Comparison of ENCODE assay signal across 22 cellular contexts in genomic region chr3:97974996-97975395, GRCh38.
"Had no signal": no experiment of that assay in that cellular context is flagged by ENCODE, and none has a peak within 500 bp of the region (broad histone marks: within the 10 kb centered on the region; RNA-seq: fewer than 3 reads in every experiment).

No MANE protein-coding gene starts in this region.

- DNase-seq: activated CD4-positive, alpha-beta T cell treated with anti-CD3 and anti-CD28 coated beads, Interleukin-2, amount 10 ng/mL, durations not matched to agents 7 days and 5 days; activated CD4-positive, CD25-positive, alpha-beta regulatory T cell; activated gamma-delta T cell; activated naive CD8-positive, alpha-beta T cell treated with anti-CD3 and anti-CD28 coated beads for 36 hours; activated T-cell treated with anti-CD3 and anti-CD28 coated beads, Interleukin-2, amount 50 U/mL, for 4 hours; anterior cingulate cortex; brain microvascular endothelial cell; cortex of kidney; effector CD8-positive, alpha-beta T cell; foreskin fibroblast; hypothalamus; kidney; left lung; naive B cell; occipital lobe; stimulated activated CD4-positive, alpha-beta T cell treated with anti-CD3 and anti-CD28 coated beads, Interleukin-15, amount 100 ng/mL, for 24 hours; stimulated activated CD4-positive, alpha-beta T cell treated with anti-CD3 and anti-CD28 coated beads, Interleukin-4, amount 100 ng/mL, for 1 hour; stimulated activated naive B cell treated with anti-CD40 and anti-IgM and Interleukin-4, amounts not matched to agents 10 μg/mL and 1 μg/mL and 100 μg/mL, for 72 hours had no signal

- ATAC-seq: activated T-cell treated with anti-CD3 and anti-CD28 coated beads, Interleukin-2, amount 50 U/mL, for 4 hours; left lung; stimulated activated naive B cell treated with anti-CD40 and anti-IgM and Interleukin-4, amounts not matched to agents 10 μg/mL and 1 μg/mL and 100 μg/mL, for 72 hours had no signal

- H3K4me3 ChIP-seq: left lung, right atrium auricular region, skin epidermis, tibial nerve had no signal

- H3K27ac Mint-ChIP-seq: activated CD4-positive, alpha-beta T cell treated with anti-CD3 and anti-CD28 coated beads, Interleukin-2, amount 10 ng/mL, durations not matched to agents 7 days and 5 days; activated naive CD8-positive, alpha-beta T cell treated with anti-CD3 and anti-CD28 coated beads for 36 hours; stimulated activated naive B cell treated with anti-CD40 and anti-IgM and Interleukin-4, amounts not matched to agents 10 μg/mL and 1 μg/mL and 100 μg/mL, for 72 hours had no signal

- H3K36me3 Mint-ChIP-seq: naive B cell; stimulated activated naive B cell treated with anti-CD40 and anti-IgM and Interleukin-4, amounts not matched to agents 10 μg/mL and 1 μg/mL and 100 μg/mL, for 72 hours had no signal

- H3K27ac ChIP-seq: brain microvascular endothelial cell, left lung, right atrium auricular region, skin epidermis, tibial nerve had no signal

- H3K27me3 ChIP-seq: brain microvascular endothelial cell, left lung, right atrium auricular region, tibial nerve had no signal

- H3K4me3 Mint-ChIP-seq: activated CD4-positive, alpha-beta T cell treated with anti-CD3 and anti-CD28 coated beads, Interleukin-2, amount 10 ng/mL, durations not matched to agents 7 days and 5 days; activated naive CD8-positive, alpha-beta T cell treated with anti-CD3 and anti-CD28 coated beads for 36 hours; activated T-cell treated with anti-CD3 and anti-CD28 coated beads, Interleukin-2, amount 50 U/mL, for 4 hours; central memory CD8-positive, alpha-beta T cell; stimulated activated naive B cell treated with anti-CD40 and anti-IgM and Interleukin-4, amounts not matched to agents 10 μg/mL and 1 μg/mL and 100 μg/mL, for 72 hours had no signal

- H3K27me3 Mint-ChIP-seq: activated CD4-positive, alpha-beta T cell treated with anti-CD3 and anti-CD28 coated beads, Interleukin-2, amount 10 ng/mL, durations not matched to agents 7 days and 5 days; activated naive CD8-positive, alpha-beta T cell treated with anti-CD3 and anti-CD28 coated beads for 36 hours; central memory CD8-positive, alpha-beta T cell; naive B cell; stimulated activated naive B cell treated with anti-CD40 and anti-IgM and Interleukin-4, amounts not matched to agents 10 μg/mL and 1 μg/mL and 100 μg/mL, for 72 hours had no signal

- H3K9me3 Mint-ChIP-seq: activated CD4-positive, alpha-beta T cell treated with anti-CD3 and anti-CD28 coated beads, Interleukin-2, amount 10 ng/mL, durations not matched to agents 7 days and 5 days; activated T-cell treated with anti-CD3 and anti-CD28 coated beads, Interleukin-2, amount 50 U/mL, for 4 hours; central memory CD8-positive, alpha-beta T cell; naive B cell; stimulated activated naive B cell treated with anti-CD40 and anti-IgM and Interleukin-4, amounts not matched to agents 10 μg/mL and 1 μg/mL and 100 μg/mL, for 72 hours had no signal
